ENCODE assay signal across 31 cellular contexts in the genomic region with DNA sequence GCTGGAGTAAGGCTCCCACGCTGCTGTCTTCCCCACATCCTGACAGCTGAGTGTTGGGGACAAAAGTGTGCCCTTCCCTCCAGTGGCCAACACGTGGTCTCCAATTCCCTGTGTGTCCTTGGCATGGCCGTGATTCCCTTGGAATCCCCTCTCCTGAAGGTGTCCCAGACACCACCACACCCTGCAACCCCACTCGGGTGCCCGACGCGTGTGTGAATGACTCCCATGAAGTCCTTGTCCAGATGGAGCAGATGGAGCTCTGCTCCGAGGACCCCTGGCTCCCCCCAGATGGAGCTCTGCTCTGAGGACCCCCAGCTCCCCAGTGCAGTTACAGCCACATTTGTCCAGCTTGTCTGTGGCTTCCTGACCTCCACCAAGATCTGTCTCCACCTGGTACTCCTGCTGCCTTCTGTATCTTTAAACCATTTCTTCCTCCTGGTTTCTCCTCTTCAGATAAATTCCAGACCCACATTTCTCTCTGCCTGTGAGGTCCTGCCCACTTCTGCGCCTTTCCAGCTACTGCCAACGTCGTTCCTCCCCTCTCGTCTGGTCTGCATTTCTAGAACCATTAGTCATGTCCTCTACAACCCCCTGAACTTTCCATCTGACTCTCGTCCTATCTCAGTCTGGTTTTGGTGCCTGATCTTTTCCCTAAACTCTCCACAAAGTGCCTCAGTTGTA.
A peak's percentile ranks its signal among the peaks of the same experiment; 100 is the strongest.
DNase-seq lines count a peak whose midpoint lies in the region; FAIRE-seq and TF ChIP-seq lines count a peak whose summit lies in the region.
"Had no signal": no experiment of that assay in that cellular context is flagged by ENCODE, and none has a peak within 500 bp of the region (broad histone marks: within the 10 kb centered on the region; RNA-seq: fewer than 3 reads in every experiment).

No MANE protein-coding gene starts in this region.

- no peak overlapping the region for H3K27ac Mint-ChIP-seq in astrocyte (ENCODE audit: unreplicated experiment)
- H3K27ac Mint-ChIP-seq: activated CD4-positive, alpha-beta T cell treated with anti-CD3 and anti-CD28 coated beads for 36 hours; activated CD8-positive, alpha-beta memory T cell treated with anti-CD3 and anti-CD28 coated beads, Interleukin-2, amount 10 ng/mL, durations not matched to agents 7 days and 5 days; activated naive CD4-positive, alpha-beta T cell treated with anti-CD3 and anti-CD28 coated beads, Interleukin-2, amount 50 U/mL, for 24 hours; activated T-helper 1 cell treated with anti-CD3 and anti-CD28 coated beads, Interleukin-12 subunit alpha, Interleukin-12 subunit beta, Interleukin-2, Interleukin-4 antibody, amounts not matched to agents 30 ng/mL and 10 ng/mL and 1 ng/mL, durations not matched to agents 14 hours and 24 hours and 36 hours; IgD-negative memory B cell; mesothelial cell of epicardium; natural killer cell; T-helper 17 cell had no signal

- no peaks in the 10 kb centered on the region for H3K36me3 Mint-ChIP-seq in astrocyte (ENCODE audit: low read depth, unreplicated experiment)
- H3K36me3 Mint-ChIP-seq: activated CD8-positive, alpha-beta memory T cell treated with anti-CD3 and anti-CD28 coated beads, Interleukin-2, amount 10 ng/mL, durations not matched to agents 7 days and 5 days; activated naive CD4-positive, alpha-beta T cell treated with anti-CD3 and anti-CD28 coated beads, Interleukin-2, amount 50 U/mL, for 24 hours; mesothelial cell of epicardium; natural killer cell had no signal

- FAIRE-seq in astrocyte (lab: Jason Lieb, UNC), result no peak
- FAIRE-seq: GM19239 had no signal

- no peak for TF ChIP-seq CTCF in astrocyte (IDR thresholded peaks at IDR 0.05; ENCODE audit: insufficient read depth, low read depth, low read length)
- no peak for TF ChIP-seq CTCF in hepatocyte (IDR thresholded peaks at IDR 0.05; ENCODE audit: poor library complexity)
- TF ChIP-seq CTCF in left ventricle myocardium inferior (IDR thresholded peaks at IDR 0.05; ENCODE audit: borderline replicate concordance), result no peak

- H3K79me2 ChIP-seq in astrocyte (ENCODE audit: insufficient read depth, low read length) (no peaks in the 10 kb centered on the region), hepatocyte (no peaks in the 10 kb centered on the region)

- peaks cover 17% of the 10 kb centered on the region for H3K27me3 Mint-ChIP-seq in astrocyte (ENCODE audit: low read depth, unreplicated experiment)
- H3K27me3 Mint-ChIP-seq: activated CD8-positive, alpha-beta memory T cell treated with anti-CD3 and anti-CD28 coated beads, Interleukin-2, amount 10 ng/mL, durations not matched to agents 7 days and 5 days had no signal

- H3K4me2 ChIP-seq in astrocyte (ENCODE audit: low read length), result peak overlapping the region; percentile 30
- no peak overlapping the region for H3K4me2 ChIP-seq in hepatocyte
- H3K4me2 ChIP-seq: SK-N-SH had no signal

- H3K9ac ChIP-seq in astrocyte (ENCODE audit: low read length), result no peak overlapping the region
- H3K9ac ChIP-seq: SK-N-SH had no signal

- no peak overlapping the region for H3K27ac ChIP-seq in astrocyte (ENCODE audit: low read depth, low read length)
- H3K27ac ChIP-seq in hepatocyte, result no peak overlapping the region
- no peak overlapping the region for H3K27ac ChIP-seq in left ventricle myocardium inferior (replicated peaks)
- H3K27ac ChIP-seq: left lung, ovary, right atrium auricular region, RWPE1 had no signal

- no peaks in the 10 kb centered on the region for H3K9me2 ChIP-seq in hepatocyte (replicated peaks; ENCODE audit: insufficient read depth)
- H3K9me2 ChIP-seq: SK-N-SH had no signal

- H3K4me1 ChIP-seq in astrocyte (ENCODE audit: insufficient read depth, low read length) (no peaks in the 10 kb centered on the region), hepatocyte (ENCODE audit: insufficient read depth) (no peaks in the 10 kb centered on the region), left ventricle myocardium inferior (peaks cover 15% of the 10 kb centered on the region)
- H3K4me1 ChIP-seq: left lung had no signal

- WGBS in hepatocyte (ENCODE audit: low lambda C conversion rate, missing lambda C conversion rate), result 66% methylated on average over 13 of the region's 13 CpGs

- peaks cover 3% of the 10 kb centered on the region for H3K27me3 ChIP-seq in astrocyte (ENCODE audit: insufficient read depth, low read length)
- no peaks in the 10 kb centered on the region for H3K27me3 ChIP-seq in hepatocyte
- H3K27me3 ChIP-seq in left ventricle myocardium inferior (ENCODE audit: low read depth), result peaks cover 22% of the 10 kb centered on the region
- H3K27me3 ChIP-seq: ovary, right atrium auricular region had no signal

- DNase-seq in EH (ENCODE audit: low read depth) (peak; percentile 80), astrocyte (ENCODE audit: low read depth) (peak; percentile 20), hepatocyte (ENCODE audit: low spot score) (peak; percentile 37), NCI-H128 (lab: John Stamatoyannopoulos, UW; ENCODE audit: unreplicated experiment) (no peak), DMS79 (lab: John Stamatoyannopoulos, UW) (no peak), left ventricle myocardium inferior (no peak), NCI-H1092 treated with DMSO at 0.1 percent for 48 hours (lab: John Stamatoyannopoulos, UW) (no peak)
- DNase-seq: activated CD4-positive, alpha-beta T cell treated with anti-CD3 and anti-CD28 coated beads for 36 hours; activated CD8-positive, alpha-beta memory T cell treated with anti-CD3 and anti-CD28 coated beads, Interleukin-2, amount 10 ng/mL, durations not matched to agents 7 days and 5 days; AML-193; DND-41; effector CD8-positive, alpha-beta T cell; foreskin fibroblast; natural killer cell; NCI-H1417; NCI-H2081; NCI-H82; ovary; SK-N-SH; stimulated activated CD4-positive, alpha-beta T cell treated with anti-CD3 and anti-CD28 coated beads, Interleukin-12 subunit alpha, Interleukin-12 subunit beta, amount 100 ng/mL, for 4 hours; stimulated activated CD4-positive, alpha-beta T cell treated with anti-CD3 and anti-CD28 coated beads, Interleukin-4, amount 100 ng/mL, for 4 hours; stimulated activated naive CD8-positive, alpha-beta T cell treated with anti-CD3 and anti-CD28 coated beads, Interleukin-15, Interleukin-2, amounts not matched to agents 100 U/mL and 50 U/mL, for 24 hours; T-helper 17 cell had no signal

- peaks cover 4% of the 10 kb centered on the region for H3K9me3 Mint-ChIP-seq in astrocyte (ENCODE audit: unreplicated experiment)
- H3K9me3 Mint-ChIP-seq: activated naive CD4-positive, alpha-beta T cell treated with anti-CD3 and anti-CD28 coated beads, Interleukin-2, amount 50 U/mL, for 24 hours; activated T-helper 1 cell treated with anti-CD3 and anti-CD28 coated beads, Interleukin-12 subunit alpha, Interleukin-12 subunit beta, Interleukin-2, Interleukin-4 antibody, amounts not matched to agents 30 ng/mL and 10 ng/mL and 1 ng/mL, durations not matched to agents 14 hours and 24 hours and 36 hours; natural killer cell had no signal

- H3K4me1 Mint-ChIP-seq in astrocyte (ENCODE audit: low read depth, unreplicated experiment), result peaks cover 19% of the 10 kb centered on the region
- H3K4me1 Mint-ChIP-seq: activated CD4-positive, alpha-beta T cell treated with anti-CD3 and anti-CD28 coated beads for 36 hours; activated CD8-positive, alpha-beta memory T cell treated with anti-CD3 and anti-CD28 coated beads, Interleukin-2, amount 10 ng/mL, durations not matched to agents 7 days and 5 days; activated naive CD4-positive, alpha-beta T cell treated with anti-CD3 and anti-CD28 coated beads, Interleukin-2, amount 50 U/mL, for 24 hours; natural killer cell had no signal

- no peak overlapping the region for H3K4me3 ChIP-seq in astrocyte (ENCODE audit: insufficient read depth, low read depth, low read length)
- H3K4me3 ChIP-seq in hepatocyte, result no peak overlapping the region
- H3K4me3 ChIP-seq in left ventricle myocardium inferior, result no peak overlapping the region
- H3K4me3 ChIP-seq: left lung, ovary, right atrium auricular region had no signal

- H4K20me1 ChIP-seq in astrocyte (ENCODE audit: insufficient read depth, low read length) (no peaks in the 10 kb centered on the region), hepatocyte (ENCODE audit: insufficient read depth, poor library complexity, severe bottlenecking) (no peaks in the 10 kb centered on the region)

- H3K9me3 ChIP-seq in astrocyte (ENCODE audit: insufficient read depth, low read depth, low read length), result no peaks in the 10 kb centered on the region
- no peaks in the 10 kb centered on the region for H3K9me3 ChIP-seq in hepatocyte (ENCODE audit: low read depth)
- H3K9me3 ChIP-seq in left ventricle myocardium inferior (replicated peaks), result no peaks in the 10 kb centered on the region
- H3K9me3 ChIP-seq: left lung, ovary, right atrium auricular region, SK-N-SH had no signal

- H3K36me3 ChIP-seq in astrocyte (ENCODE audit: insufficient read depth, low read length) (no peaks in the 10 kb centered on the region), hepatocyte (replicated peaks; ENCODE audit: insufficient read depth, low read depth) (no peaks in the 10 kb centered on the region), left ventricle myocardium inferior (no peaks in the 10 kb centered on the region)
- H3K36me3 ChIP-seq: left lung, ovary, right atrium auricular region had no signal

- H3K4me3 Mint-ChIP-seq in astrocyte (ENCODE audit: unreplicated experiment), result peak overlapping the region; percentile 43
- H3K4me3 Mint-ChIP-seq: activated CD4-positive, alpha-beta T cell treated with anti-CD3 and anti-CD28 coated beads for 36 hours; activated CD8-positive, alpha-beta memory T cell treated with anti-CD3 and anti-CD28 coated beads, Interleukin-2, amount 10 ng/mL, durations not matched to agents 7 days and 5 days; activated naive CD4-positive, alpha-beta T cell treated with anti-CD3 and anti-CD28 coated beads, Interleukin-2, amount 50 U/mL, for 24 hours; activated T-helper 1 cell treated with anti-CD3 and anti-CD28 coated beads, Interleukin-12 subunit alpha, Interleukin-12 subunit beta, Interleukin-2, Interleukin-4 antibody, amounts not matched to agents 30 ng/mL and 10 ng/mL and 1 ng/mL, durations not matched to agents 14 hours and 24 hours and 36 hours; IgD-negative memory B cell; mesothelial cell of epicardium; natural killer cell; T-helper 17 cell had no signal

- intact Hi-C loops in left ventricle myocardium inferior (cut with micrococcal nuclease), result no loop called here

- H2AFZ ChIP-seq in astrocyte (ENCODE audit: low read depth, low read length) (peak overlapping the region; percentile 18), hepatocyte (no peak overlapping the region)

Comparison
In these comparisons a context has a peak if more than half of its experiments do, and no peak if none do; other contexts are left out.
1. DNase-seq: peak in EH (single experiment), astrocyte (single experiment) and hepatocyte (single experiment); none in NCI-H128 (single experiment), DMS79 (single experiment), left ventricle myocardium inferior (single experiment) and NCI-H1092 treated with DMSO at 0.1 percent for 48 hours (single experiment).